In the genomic region with DNA sequence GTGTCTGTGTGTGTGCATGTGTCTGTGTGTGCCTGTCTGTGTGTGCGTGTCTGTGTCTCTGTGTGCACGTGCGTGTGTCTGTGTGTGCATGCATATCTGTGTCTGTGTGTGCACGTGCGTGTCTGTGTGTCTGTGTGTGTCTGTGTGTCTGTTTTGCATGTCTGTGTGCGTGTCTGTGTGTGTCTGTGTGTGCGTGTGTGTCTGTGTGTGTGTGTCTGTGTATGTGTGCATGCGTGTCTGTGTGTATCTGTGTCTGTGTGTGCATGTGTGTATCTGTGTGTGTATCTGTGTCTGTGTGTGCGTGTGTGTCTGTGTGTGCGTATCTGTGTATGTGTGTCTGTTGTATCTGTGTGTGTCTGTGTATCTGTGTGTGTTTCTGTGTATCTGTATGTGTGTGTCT, we compare ENCODE assay signal across 27 cellular contexts. TPM values are rescaled to one million over a fixed set of nuclear protein-coding genes. Genes with fewer than 3 reads are reported as not detected.
"Had no signal": no experiment of that assay in that cellular context is flagged by ENCODE, and none has a peak within 500 bp of the region (broad histone marks: within the 10 kb centered on the region; RNA-seq: fewer than 3 reads in every experiment).

No MANE protein-coding gene starts in this region.

- H3K36me3 Mint-ChIP-seq: activated CD4-positive, alpha-beta memory T cell treated with anti-CD3 and anti-CD28 coated beads for 36 hours; activated naive CD4-positive, alpha-beta T cell treated with anti-CD3 and anti-CD28 coated beads, Interleukin-2, amount 50 U/mL, for 72 hours; T-cell had no signal

- H3K4me1 ChIP-seq: ascending aorta, Peyer's patch had no signal

- H3K4me3 Mint-ChIP-seq: activated B cell treated with CpG ODN at 0.5 μM for 24 hours; activated CD4-positive, alpha-beta memory T cell treated with anti-CD3 and anti-CD28 coated beads for 36 hours; activated naive CD4-positive, alpha-beta T cell treated with anti-CD3 and anti-CD28 coated beads for 36 hours; activated T-cell treated with anti-CD3 and anti-CD28 coated beads, Interleukin-2, amount 50 U/mL, for 4 hours; activated T-helper 1 cell treated with anti-CD3 and anti-CD28 coated beads, Interleukin-12 subunit alpha, Interleukin-12 subunit beta, Interleukin-2, Interleukin-4 antibody, amounts not matched to agents 30 ng/mL and 10 ng/mL and 1 ng/mL, durations not matched to agents 14 hours and 24 hours and 36 hours; T-cell; T-helper 17 cell had no signal

- H3K27me3 ChIP-seq: ascending aorta, Peyer's patch had no signal

- H3K27me3 Mint-ChIP-seq: activated CD4-positive, alpha-beta memory T cell treated with anti-CD3 and anti-CD28 coated beads for 36 hours had no signal

- H3K9me3 Mint-ChIP-seq: activated B cell treated with CpG ODN at 0.5 μM for 24 hours; activated CD4-positive, alpha-beta memory T cell treated with anti-CD3 and anti-CD28 coated beads for 36 hours; activated T-cell treated with anti-CD3 and anti-CD28 coated beads, Interleukin-2, amount 50 U/mL, for 4 hours; activated T-helper 1 cell treated with anti-CD3 and anti-CD28 coated beads, Interleukin-12 subunit alpha, Interleukin-12 subunit beta, Interleukin-2, Interleukin-4 antibody, amounts not matched to agents 30 ng/mL and 10 ng/mL and 1 ng/mL, durations not matched to agents 14 hours and 24 hours and 36 hours had no signal

- H3K9me3 ChIP-seq: ascending aorta, Peyer's patch had no signal

- ATAC-seq: activated naive CD4-positive, alpha-beta T cell treated with anti-CD3 and anti-CD28 coated beads, Interleukin-2, amount 50 U/mL, for 72 hours; activated T-cell treated with anti-CD3 and anti-CD28 coated beads, Interleukin-2, amount 50 U/mL, for 4 hours; T-cell; T-helper 17 cell had no signal

- H3K27ac Mint-ChIP-seq: activated B cell treated with CpG ODN at 0.5 μM for 24 hours; activated CD4-positive, alpha-beta memory T cell treated with anti-CD3 and anti-CD28 coated beads for 36 hours; activated naive CD4-positive, alpha-beta T cell treated with anti-CD3 and anti-CD28 coated beads for 36 hours; activated naive CD4-positive, alpha-beta T cell treated with anti-CD3 and anti-CD28 coated beads, Interleukin-2, amount 50 U/mL, for 72 hours; activated T-helper 1 cell treated with anti-CD3 and anti-CD28 coated beads, Interleukin-12 subunit alpha, Interleukin-12 subunit beta, Interleukin-2, Interleukin-4 antibody, amounts not matched to agents 30 ng/mL and 10 ng/mL and 1 ng/mL, durations not matched to agents 14 hours and 24 hours and 36 hours; T-cell; T-helper 17 cell had no signal

- H3K36me3 ChIP-seq: ascending aorta, Peyer's patch had no signal

- DNase-seq: activated B cell treated with CpG ODN at 0.5 μM for 24 hours; activated CD4-positive, alpha-beta memory T cell treated with anti-CD3 and anti-CD28 coated beads for 36 hours; activated CD4-positive, alpha-beta T cell treated with anti-CD3 and anti-CD28 coated beads for 4 hours; activated CD4-positive, alpha-beta T cell treated with anti-CD3 and anti-CD28 coated beads, Interleukin-2, amount 50 U/mL, for 1 hour; activated CD4-positive, CD25-positive, alpha-beta regulatory T cell treated with anti-CD3 and anti-CD28 coated beads, Interleukin-2, amount 50 U/mL, for 72 hours; activated CD8-positive, alpha-beta memory T cell treated with anti-CD3 and anti-CD28 coated beads, Interleukin-2, amount 50 U/mL, for 4 hours; activated gamma-delta T cell treated with Interleukin-2 at 50 U/mL for 16 hours; activated naive CD4-positive, alpha-beta T cell treated with anti-CD3 and anti-CD28 coated beads for 36 hours; activated T-cell treated with anti-CD3 and anti-CD28 coated beads for 4 hours; activated T-cell treated with anti-CD3 and anti-CD28 coated beads, Interleukin-2, amount 50 U/mL, for 4 hours; NCI-H1105; NCI-H1417 treated with DMSO at 0.1 percent for 48 hours; NCI-H187 treated with DMSO at 0.1 percent for 48 hours; NCI-H2081 treated with DMSO at 0.1 percent for 48 hours; Peyer's patch; RPMI8226; SHP77 treated with DMSO at 0.1 percent for 48 hours; T-cell; T-helper 17 cell had no signal

- H3K4me3 ChIP-seq: ascending aorta, coronary artery, Peyer's patch had no signal

- H3K4me1 Mint-ChIP-seq: activated B cell treated with CpG ODN at 0.5 μM for 24 hours, T-cell, T-helper 17 cell had no signal

- H3K27ac ChIP-seq: ascending aorta, coronary artery, Peyer's patch had no signal

RNA-seq across cellular contexts. Expression of gene GSG1L2, which starts 5.4 kb away (rescaled TPM):
- total RNA-seq: activated B cell treated with CpG ODN at 0.5 μM for 24 hours; activated CD4-positive, alpha-beta memory T cell treated with anti-CD3 and anti-CD28 coated beads for 36 hours; activated naive CD4-positive, alpha-beta T cell treated with anti-CD3 and anti-CD28 coated beads for 36 hours; activated naive CD4-positive, alpha-beta T cell treated with anti-CD3 and anti-CD28 coated beads, Interleukin-2, amount 50 U/mL, for 72 hours; activated T-cell treated with anti-CD3 and anti-CD28 coated beads, Interleukin-2, amount 50 U/mL, for 4 hours; activated T-helper 1 cell treated with anti-CD3 and anti-CD28 coated beads, Interleukin-12 subunit alpha, Interleukin-12 subunit beta, Interleukin-2, Interleukin-4 antibody, amounts not matched to agents 30 ng/mL and 10 ng/mL and 1 ng/mL, durations not matched to agents 14 hours and 24 hours and 36 hours; ascending aorta; cardiac septum; MCF 10A; Peyer's patch; SK-MEL-5; T-cell; T-helper 17 cell had no signal

RNA-seq across cellular contexts. Expression of gene GLP2R, which starts 9.3 kb away (rescaled TPM):
- total RNA-seq: activated B cell treated with CpG ODN at 0.5 μM for 24 hours; activated CD4-positive, alpha-beta memory T cell treated with anti-CD3 and anti-CD28 coated beads for 36 hours; activated naive CD4-positive, alpha-beta T cell treated with anti-CD3 and anti-CD28 coated beads for 36 hours; activated naive CD4-positive, alpha-beta T cell treated with anti-CD3 and anti-CD28 coated beads, Interleukin-2, amount 50 U/mL, for 72 hours; activated T-cell treated with anti-CD3 and anti-CD28 coated beads, Interleukin-2, amount 50 U/mL, for 4 hours; activated T-helper 1 cell treated with anti-CD3 and anti-CD28 coated beads, Interleukin-12 subunit alpha, Interleukin-12 subunit beta, Interleukin-2, Interleukin-4 antibody, amounts not matched to agents 30 ng/mL and 10 ng/mL and 1 ng/mL, durations not matched to agents 14 hours and 24 hours and 36 hours; ascending aorta; SK-MEL-5; T-cell; T-helper 17 cell had no signal

RNA-seq across cellular contexts. Expression of gene DHRS7C, which starts 25.1 kb away (rescaled TPM):
- total RNA-seq: activated B cell treated with CpG ODN at 0.5 μM for 24 hours; activated CD4-positive, alpha-beta memory T cell treated with anti-CD3 and anti-CD28 coated beads for 36 hours; activated naive CD4-positive, alpha-beta T cell treated with anti-CD3 and anti-CD28 coated beads for 36 hours; activated naive CD4-positive, alpha-beta T cell treated with anti-CD3 and anti-CD28 coated beads, Interleukin-2, amount 50 U/mL, for 72 hours; activated T-cell treated with anti-CD3 and anti-CD28 coated beads, Interleukin-2, amount 50 U/mL, for 4 hours; activated T-helper 1 cell treated with anti-CD3 and anti-CD28 coated beads, Interleukin-12 subunit alpha, Interleukin-12 subunit beta, Interleukin-2, Interleukin-4 antibody, amounts not matched to agents 30 ng/mL and 10 ng/mL and 1 ng/mL, durations not matched to agents 14 hours and 24 hours and 36 hours; ascending aorta; MCF 10A; NCI-H460; Peyer's patch; SK-MEL-5; T-cell; T-helper 17 cell had no signal
